ENCODE assay signal across 9 cellular contexts in genomic region chr12:110591508-110592051, GRCh38. TPM values are rescaled to one million over a fixed set of nuclear protein-coding genes. Genes with fewer than 3 reads are reported as not detected.
DNase-seq lines count a peak whose midpoint lies in the region; FAIRE-seq and TF ChIP-seq lines count a peak whose summit lies in the region.
"Had no signal": no experiment of that assay in that cellular context is flagged by ENCODE, and none has a peak within 500 bp of the region (broad histone marks: within the 10 kb centered on the region; RNA-seq: fewer than 3 reads in every experiment).

No MANE protein-coding gene starts in this region.

- H3K9me3 ChIP-seq in DOHH2 (ENCODE audit: control insufficient read depth, insufficient read depth, low read length) (no peaks in the 10 kb centered on the region), duodenal mucosa (ENCODE audit: control insufficient read depth in 1 of 2, low read length in 2 of 2) (no peaks in the 10 kb centered on the region), neural progenitor cell (ENCODE audit: low read depth) (no peaks in the 10 kb centered on the region)
- H3K9me3 ChIP-seq: MG63 had no signal

- H3K4me3 ChIP-seq in DOHH2 (ENCODE audit: low read length) (no peak overlapping the region), duodenal mucosa (ENCODE audit: low read depth in 1 of 2, low read length in 2 of 2) (peak overlapping the region in 1 of 2 donors; percentile 2), neural progenitor cell (no peak overlapping the region)
- H3K4me3 ChIP-seq: MG63 had no signal

- peak overlapping the region; percentile 39 for H3K4me3 Mint-ChIP-seq in neural progenitor cell

- H3K4me2 ChIP-seq in DOHH2 (ENCODE audit: low read length) (peak overlapping the region; percentile 46; the same call in 1 of the 2 replicates), neural progenitor cell (no peak overlapping the region)

- no peak for FAIRE-seq in D721Med (lab: Jason Lieb, UNC)

- H3K4me1 ChIP-seq in DOHH2 (ENCODE audit: control insufficient read depth, low read length) (peaks cover 24% of the 10 kb centered on the region), duodenal mucosa (ENCODE audit: control insufficient read depth in 1 of 2, insufficient read depth in 2 of 2, low read length in 2 of 2) (peaks cover 16 to 21% of the 10 kb centered on the region in 2 donors), neural progenitor cell (peaks cover 6% of the 10 kb centered on the region)

- H3K27ac ChIP-seq in DOHH2 (ENCODE audit: low read depth, low read length) (no peak overlapping the region), duodenal mucosa (ENCODE audit: low read depth, low read length) (peak overlapping the region; percentile 72), neural progenitor cell (no peak overlapping the region)

- H3K36me3 Mint-ChIP-seq in neural progenitor cell = no peaks in the 10 kb centered on the region

- H3K4me1 Mint-ChIP-seq in neural progenitor cell = peaks cover 13% of the 10 kb centered on the region

- H3K27me3 Mint-ChIP-seq in neural progenitor cell (ENCODE audit: insufficient read depth, low read depth) = peaks cover 3% of the 10 kb centered on the region

- H3K79me2 ChIP-seq in DOHH2 (ENCODE audit: control insufficient read depth, low read length) (no peaks in the 10 kb centered on the region), neural progenitor cell (ENCODE audit: low read depth) (no peaks in the 10 kb centered on the region)

- H3K9ac ChIP-seq in duodenal mucosa (ENCODE audit: low read depth in 1 of 2, low read length in 2 of 2) (no peak overlapping the region), neural progenitor cell (no peak overlapping the region)

- no peaks in the 10 kb centered on the region for H3K36me3 ChIP-seq in DOHH2 (ENCODE audit: control insufficient read depth, low read length)
- no peaks in the 10 kb centered on the region for H3K36me3 ChIP-seq in duodenal mucosa (ENCODE audit: control insufficient read depth in 1 of 2, insufficient read depth in 2 of 2, low read length in 2 of 2)
- no peaks in the 10 kb centered on the region for H3K36me3 ChIP-seq in neural progenitor cell
- H3K36me3 ChIP-seq: MG63 had no signal

- H3K27me3 ChIP-seq in DOHH2 (ENCODE audit: control insufficient read depth, low read length) (no peaks in the 10 kb centered on the region), duodenal mucosa (ENCODE audit: control insufficient read depth in 1 of 2, insufficient read depth in 2 of 2, low read length in 2 of 2) (no peaks in the 10 kb centered on the region), neural progenitor cell (no peaks in the 10 kb centered on the region)
- H3K27me3 ChIP-seq: MG63 had no signal

- DNase-seq in NCI-H1105 treated with DMSO at 0.1 percent for 48 hours (lab: John Stamatoyannopoulos, UW) = peak; percentile 57
- DNase-seq in neural progenitor cell (ENCODE audit: low spot score) = no peak
- DNase-seq in SKM-1 (lab: John Stamatoyannopoulos, UW; ENCODE audit: unreplicated experiment) = no peak
- no peak for DNase-seq in MV-4-11 (lab: John Stamatoyannopoulos, UW)
- DNase-seq in effector CD8-positive, alpha-beta T cell (lab: John Stamatoyannopoulos, UW) = no peak
- DNase-seq in D721Med (ENCODE audit: insufficient read length, low spot score) = no peak
- DNase-seq: MG63 had no signal

- TF ChIP-seq CTCF in DOHH2 (IDR thresholded peaks at IDR 0.05; ENCODE audit: low read depth, low read length, poor library complexity, severe bottlenecking) = no peak
- TF ChIP-seq CTCF in neural progenitor cell (IDR thresholded peaks at IDR 0.05) = no peak
- TF ChIP-seq CTCF in D721Med (IDR thresholded peaks at IDR 0.05; ENCODE audit: insufficient read depth, missing control alignments) = no peak

- H2AFZ ChIP-seq in neural progenitor cell (replicated peaks) = no peak overlapping the region

- H4K20me1 ChIP-seq in DOHH2 (ENCODE audit: control insufficient read depth, insufficient read depth, low read depth, low read length) = no peaks in the 10 kb centered on the region
- H4K20me1 ChIP-seq in neural progenitor cell (ENCODE audit: low read depth) = no peaks in the 10 kb centered on the region

- H3K27ac Mint-ChIP-seq in neural progenitor cell = peak overlapping the region; percentile 57

- peaks cover 12% of the 10 kb centered on the region for H3F3A ChIP-seq in DOHH2 (ENCODE audit: control insufficient read depth, insufficient read depth)
- H3F3A ChIP-seq in neural progenitor cell (ENCODE audit: low read depth) = no peaks in the 10 kb centered on the region

- no peaks in the 10 kb centered on the region for H3K9me2 ChIP-seq in DOHH2 (replicated peaks; ENCODE audit: control insufficient read depth, low read length)

- H3K9me3 Mint-ChIP-seq in neural progenitor cell = no peaks in the 10 kb centered on the region

RNA-seq across cellular contexts. Expression of gene PPTC7, which starts 8.5 kb away (rescaled TPM):
- total RNA-seq in neural progenitor cell (ENCODE audit: low replicate concordance) = 9.1 and 11.2 TPM in 2 replicates

RNA-seq across cellular contexts. Expression of gene TCTN1, which starts 22.3 kb away (rescaled TPM):
- 42.7 and 48.6 TPM in 2 replicates for total RNA-seq in neural progenitor cell (ENCODE audit: low replicate concordance)
